Comparison of ENCODE assay signal across 9 cellular contexts in the genomic region with DNA sequence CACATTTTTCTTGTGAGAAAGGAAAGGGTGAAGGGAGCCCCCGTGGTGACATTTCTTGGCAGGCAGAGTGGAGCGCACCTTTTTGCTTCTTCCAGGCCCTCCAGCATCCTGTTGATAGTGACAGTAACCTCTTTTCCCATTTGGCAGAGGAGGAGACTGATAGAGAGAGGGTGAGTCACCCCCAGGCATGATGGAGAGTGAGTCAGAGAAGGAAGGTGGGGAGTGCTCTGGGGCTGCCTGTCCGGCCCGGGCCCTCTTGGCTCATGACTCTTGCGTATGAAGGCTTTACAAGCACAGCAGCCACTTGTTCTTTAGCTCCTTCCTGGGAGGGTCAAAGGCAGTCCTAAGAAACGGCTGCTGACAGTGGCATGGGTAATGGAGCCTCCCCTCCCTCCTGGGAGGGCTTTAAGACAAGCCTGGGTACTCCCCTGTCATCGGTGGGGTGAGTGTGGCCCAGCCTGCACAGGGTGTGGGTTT. TPM values are rescaled to one million over a fixed set of nuclear protein-coding genes. Genes with fewer than 3 reads are reported as not detected.
A peak's percentile ranks its signal among the peaks of the same experiment; 100 is the strongest.
DNase-seq lines count a peak whose midpoint lies in the region; ATAC-seq and TF ChIP-seq lines count a peak whose summit lies in the region.
"Had no signal": no experiment of that assay in that cellular context is flagged by ENCODE, and none has a peak within 500 bp of the region (broad histone marks: within the 10 kb centered on the region; RNA-seq: fewer than 3 reads in every experiment).

No MANE protein-coding gene starts in this region.

- H3K27me3 ChIP-seq in ACC112 (ENCODE audit: insufficient read depth, low read length) (no peaks in the 10 kb centered on the region), right lobe of liver (no peaks in the 10 kb centered on the region)

- peaks cover 25% of the 10 kb centered on the region for H3K4me1 ChIP-seq in ACC112 (ENCODE audit: control insufficient read depth, insufficient read depth, low read length, unreplicated experiment)
- peaks cover 0 to 4% (median 0%) of the 10 kb centered on the region in 4 donors for H3K4me1 ChIP-seq in right lobe of liver

- TF ChIP-seq CTCF in astrocyte of the cerebellum (IDR thresholded peaks at IDR 0.05; ENCODE audit: low read depth, low read length, missing control alignments) (no peak), right lobe of liver (IDR thresholded peaks at IDR 0.05) (no peak)

- H3K36me3 ChIP-seq in ACC112 (ENCODE audit: insufficient read depth, low read length) (no peaks in the 10 kb centered on the region), right lobe of liver (no peaks in the 10 kb centered on the region)

- DNase-seq in HS-27A (ENCODE audit: low read depth) (peak; percentile 77), astrocyte of the cerebellum (ENCODE audit: low read depth) (peak; percentile 84), right lobe of liver (peak in 1 of 3 donors; percentile 60), NCI-H2029 (lab: John Stamatoyannopoulos, UW) (no peak), NCI-H2227 treated with DMSO at 0.1 percent for 48 hours (lab: John Stamatoyannopoulos, UW) (no peak), NCI-H748 (lab: John Stamatoyannopoulos, UW; ENCODE audit: unreplicated experiment) (no peak)
- DNase-seq: activated CD4-positive, alpha-beta T cell treated with anti-CD3 and anti-CD28 coated beads, Interleukin-2, amount 50 U/mL, for 4 hours had no signal

- ATAC-seq in right lobe of liver (peak; percentile 44 to 92 (median 62)), HG03108 (IDR thresholded peaks at IDR 0.05; ENCODE audit: unreplicated experiment) (no peak)

- intact Hi-C loops in right lobe of liver (cut with DNase I): no loop called here

- 63% methylated on average over 2 of the region's 7 CpGs for WGBS in right lobe of liver (ENCODE audit: insufficient coverage, low coverage, low lambda C conversion rate, missing lambda C conversion rate)

- H3K79me2 ChIP-seq in ACC112 (ENCODE audit: control insufficient read depth, insufficient read depth, low read length, unreplicated experiment): no peaks in the 10 kb centered on the region

- in situ Hi-C loops in astrocyte of the cerebellum (cut with HindIII; ENCODE audit: low sequenced_read_pairs): no loop called here

- no peaks in the 10 kb centered on the region for H3K9me3 ChIP-seq in right lobe of liver

- H2AFZ ChIP-seq in ACC112 (ENCODE audit: low read length, unreplicated experiment): peak overlapping the region; percentile 85

- H3K4me3 ChIP-seq in ACC112 (ENCODE audit: low read depth, low read length) (no peak overlapping the region), astrocyte of the cerebellum (ENCODE audit: low read depth, low read length) (no peak overlapping the region), right lobe of liver (no peak overlapping the region)

- H3K27ac ChIP-seq in ACC112 (ENCODE audit: low read depth, low read length) (peak overlapping the region; percentile 56), right lobe of liver (no peak overlapping the region)

- no peak for TF ChIP-seq POLR2A in right lobe of liver (IDR thresholded peaks at IDR 0.05)

RNA-seq across cellular contexts. Expression of gene ANKRD63, which starts 16.0 kb away (rescaled TPM):
- under 1 TPM in 1 of 6 experiments, not detected in 5; 0.24 TPM for total RNA-seq in right lobe of liver

RNA-seq across cellular contexts. Expression of gene PAK6, which starts 28.0 kb away (rescaled TPM):
- total RNA-seq in right lobe of liver: under 1 TPM in 4 of 6 experiments, not detected in 2; 0.05 to 0.19 (median 0.10) TPM

RNA-seq across cellular contexts. Expression of gene PLCB2, which starts 40.9 kb away (rescaled TPM):
- total RNA-seq in right lobe of liver: 10 to 100 TPM in 2 of 6 experiments, 1 to 10 TPM in 4; 5.0 to 18.0 (median 7.2) TPM

RNA-seq across cellular contexts. Expression of gene INAFM2, which starts 56.6 kb away (rescaled TPM):
- total RNA-seq in right lobe of liver: 1 to 10 TPM; 4.6 to 8.7 (median 5.8) TPM

Comparison
In these comparisons a context has a peak if more than half of its experiments do, and no peak if none do; other contexts are left out.
1. DNase-seq: peak in HS-27A (single experiment) and astrocyte of the cerebellum (single experiment); none in NCI-H2029 (single experiment), NCI-H2227 treated with DMSO at 0.1 percent for 48 hours (single experiment) and NCI-H748 (single experiment).